ENCODE assay signal across 1 cellular context in the genomic region with DNA sequence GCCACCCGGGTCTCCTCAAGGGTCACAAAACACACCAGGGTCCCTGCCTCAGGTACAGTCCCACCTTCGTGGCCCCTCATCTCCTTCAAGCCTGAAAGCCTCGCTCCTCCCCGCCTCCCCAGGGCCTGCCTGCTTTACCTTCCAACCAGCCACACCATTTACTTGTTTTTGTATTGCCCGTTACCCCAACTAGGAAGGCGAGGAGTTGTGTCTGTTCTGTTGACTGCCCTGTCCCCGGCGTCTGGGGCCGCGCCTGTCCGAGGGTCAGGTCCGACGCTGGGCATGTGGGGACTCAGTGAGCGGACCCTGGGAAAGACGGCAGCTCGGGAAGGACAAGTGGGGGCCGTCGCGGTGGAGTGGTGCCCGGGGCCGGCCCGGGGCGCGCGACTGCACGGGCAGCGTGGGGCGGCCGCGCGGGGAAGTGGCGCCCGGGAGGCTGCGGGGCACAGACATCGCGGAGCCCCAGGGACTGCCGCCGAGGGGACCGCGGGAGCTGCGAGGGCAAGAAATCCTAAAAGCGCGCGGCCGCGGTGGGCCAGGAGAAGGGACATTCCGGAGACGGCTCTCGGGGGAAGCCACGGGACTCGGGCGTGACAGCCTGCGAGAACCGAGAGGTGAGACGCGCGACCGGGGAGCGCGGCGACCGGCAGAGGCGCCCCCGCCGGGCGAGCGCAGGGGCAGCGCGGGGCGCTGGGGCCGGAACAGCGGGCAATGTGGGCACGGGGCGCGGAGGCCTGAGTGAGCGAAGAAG.
TF ChIP-seq lines count a peak whose summit lies in the region.

No MANE protein-coding gene starts in this region.

TF ChIP-seq in K562, 482 proteins besides CTCF, POLR2A, EP300 and RAD21 (continued from another document and continues in another):
- TF ChIP-seq, protein P1, sequence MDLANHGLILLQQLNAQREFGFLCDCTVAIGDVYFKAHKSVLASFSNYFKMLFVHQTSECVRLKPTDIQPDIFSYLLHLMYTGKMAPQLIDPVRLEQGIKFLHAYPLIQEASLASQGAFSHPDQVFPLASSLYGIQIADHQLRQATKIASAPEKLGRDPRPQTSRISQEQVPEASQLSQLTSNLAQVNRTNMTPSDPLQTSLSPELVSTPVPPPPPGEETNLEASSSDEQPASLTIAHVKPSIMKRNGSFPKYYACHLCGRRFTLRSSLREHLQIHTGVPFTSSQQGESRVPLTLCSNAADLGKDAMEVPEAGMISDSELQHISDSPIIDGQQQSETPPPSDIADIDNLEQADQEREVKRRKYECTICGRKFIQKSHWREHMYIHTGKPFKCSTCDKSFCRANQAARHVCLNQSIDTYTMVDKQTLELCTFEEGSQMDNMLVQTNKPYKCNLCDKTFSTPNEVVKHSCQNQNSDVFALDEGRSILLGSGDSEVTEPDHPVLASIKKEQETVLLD (IDR thresholded peaks at IDR 0.05) = no peak
- no peak for TF ChIP-seq MECOM (CRISPR knock-in tag; IDR thresholded peaks at IDR 0.05)
- TF ChIP-seq ZNF445 (CRISPR knock-in tag; IDR thresholded peaks at IDR 0.05; ENCODE audit: low read depth) = no peak
- TF ChIP-seq CEBPG (CRISPR knock-in tag; IDR thresholded peaks at IDR 0.05) = no peak
- TF ChIP-seq CEBPG (tag; conservative IDR thresholded peaks at IDR 0.05 in 1 of 2, IDR thresholded peaks at IDR 0.05 in 1 of 2) = no peak
- no peak for TF ChIP-seq ARID1B (IDR thresholded peaks at IDR 0.05)
- TF ChIP-seq CCNT2 (IDR thresholded peaks at IDR 0.05; ENCODE audit: borderline replicate concordance, extremely low read depth, insufficient read length, low read depth, low read length) = peak; percentile 9
- no peak for TF ChIP-seq STAT5B (CRISPR knock-in tag; IDR thresholded peaks at IDR 0.05)
- TF ChIP-seq CTBP1 (IDR thresholded peaks at IDR 0.05; ENCODE audit: borderline replicate concordance) = peak; percentile 91
- TF ChIP-seq ETV5 (CRISPR knock-in tag; IDR thresholded peaks at IDR 0.05; ENCODE audit: low read depth) = no peak
- no peak for TF ChIP-seq SIRT6 (IDR thresholded peaks at IDR 0.05; ENCODE audit: low read depth, low read length)
- TF ChIP-seq ZNF668 (CRISPR knock-in tag; IDR thresholded peaks at IDR 0.05) = no peak
- TF ChIP-seq, protein P2, sequence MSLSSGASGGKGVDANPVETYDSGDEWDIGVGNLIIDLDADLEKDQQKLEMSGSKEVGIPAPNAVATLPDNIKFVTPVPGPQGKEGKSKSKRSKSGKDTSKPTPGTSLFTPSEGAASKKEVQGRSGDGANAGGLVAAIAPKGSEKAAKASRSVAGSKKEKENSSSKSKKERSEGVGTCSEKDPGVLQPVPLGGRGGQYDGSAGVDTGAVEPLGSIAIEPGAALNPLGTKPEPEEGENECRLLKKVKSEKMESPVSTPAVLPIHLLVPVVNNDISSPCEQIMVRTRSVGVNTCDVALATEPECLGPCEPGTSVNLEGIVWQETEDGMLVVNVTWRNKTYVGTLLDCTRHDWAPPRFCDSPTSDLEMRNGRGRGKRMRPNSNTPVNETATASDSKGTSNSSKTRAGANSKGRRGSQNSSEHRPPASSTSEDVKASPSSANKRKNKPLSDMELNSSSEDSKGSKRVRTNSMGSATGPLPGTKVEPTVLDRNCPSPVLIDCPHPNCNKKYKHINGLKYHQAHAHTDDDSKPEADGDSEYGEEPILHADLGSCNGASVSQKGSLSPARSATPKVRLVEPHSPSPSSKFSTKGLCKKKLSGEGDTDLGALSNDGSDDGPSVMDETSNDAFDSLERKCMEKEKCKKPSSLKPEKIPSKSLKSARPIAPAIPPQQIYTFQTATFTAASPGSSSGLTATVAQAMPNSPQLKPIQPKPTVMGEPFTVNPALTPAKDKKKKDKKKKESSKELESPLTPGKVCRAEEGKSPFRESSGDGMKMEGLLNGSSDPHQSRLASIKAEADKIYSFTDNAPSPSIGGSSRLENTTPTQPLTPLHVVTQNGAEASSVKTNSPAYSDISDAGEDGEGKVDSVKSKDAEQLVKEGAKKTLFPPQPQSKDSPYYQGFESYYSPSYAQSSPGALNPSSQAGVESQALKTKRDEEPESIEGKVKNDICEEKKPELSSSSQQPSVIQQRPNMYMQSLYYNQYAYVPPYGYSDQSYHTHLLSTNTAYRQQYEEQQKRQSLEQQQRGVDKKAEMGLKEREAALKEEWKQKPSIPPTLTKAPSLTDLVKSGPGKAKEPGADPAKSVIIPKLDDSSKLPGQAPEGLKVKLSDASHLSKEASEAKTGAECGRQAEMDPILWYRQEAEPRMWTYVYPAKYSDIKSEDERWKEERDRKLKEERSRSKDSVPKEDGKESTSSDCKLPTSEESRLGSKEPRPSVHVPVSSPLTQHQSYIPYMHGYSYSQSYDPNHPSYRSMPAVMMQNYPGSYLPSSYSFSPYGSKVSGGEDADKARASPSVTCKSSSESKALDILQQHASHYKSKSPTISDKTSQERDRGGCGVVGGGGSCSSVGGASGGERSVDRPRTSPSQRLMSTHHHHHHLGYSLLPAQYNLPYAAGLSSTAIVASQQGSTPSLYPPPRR (CRISPR knock-in tag; IDR thresholded peaks at IDR 0.05; ENCODE audit: borderline replicate concordance) = no peak
- TF ChIP-seq ZBTB8A (IDR thresholded peaks at IDR 0.05; ENCODE audit: partially characterized antibody) = no peak
- peak; percentile 58; the same call in 1 of the 2 replicates for TF ChIP-seq SMAD4 (CRISPR knock-in tag; conservative IDR thresholded peaks at IDR 0.05)
- no peak for TF ChIP-seq CBX2 (IDR thresholded peaks at IDR 0.05; ENCODE audit: insufficient read depth, low read length, poor library complexity, severe bottlenecking)
- no peak for TF ChIP-seq NUFIP1 (IDR thresholded peaks at IDR 0.05; ENCODE audit: partially characterized antibody)
- TF ChIP-seq CREM (IDR thresholded peaks at IDR 0.05; ENCODE audit: low read depth) = peak; percentile 20; the same call in 1 of the 2 replicates
- no peak for TF ChIP-seq ZNF507 (tag; conservative IDR thresholded peaks at IDR 0.05)
- no peak for TF ChIP-seq BCOR (IDR thresholded peaks at IDR 0.05)
- no peak for TF ChIP-seq PTTG1 (tag; IDR thresholded peaks at IDR 0.05; ENCODE audit: low read depth)
- TF ChIP-seq BHLHE40 (IDR thresholded peaks at IDR 0.05; ENCODE audit: low read length) = peak; percentile 32
- TF ChIP-seq, protein P3, sequence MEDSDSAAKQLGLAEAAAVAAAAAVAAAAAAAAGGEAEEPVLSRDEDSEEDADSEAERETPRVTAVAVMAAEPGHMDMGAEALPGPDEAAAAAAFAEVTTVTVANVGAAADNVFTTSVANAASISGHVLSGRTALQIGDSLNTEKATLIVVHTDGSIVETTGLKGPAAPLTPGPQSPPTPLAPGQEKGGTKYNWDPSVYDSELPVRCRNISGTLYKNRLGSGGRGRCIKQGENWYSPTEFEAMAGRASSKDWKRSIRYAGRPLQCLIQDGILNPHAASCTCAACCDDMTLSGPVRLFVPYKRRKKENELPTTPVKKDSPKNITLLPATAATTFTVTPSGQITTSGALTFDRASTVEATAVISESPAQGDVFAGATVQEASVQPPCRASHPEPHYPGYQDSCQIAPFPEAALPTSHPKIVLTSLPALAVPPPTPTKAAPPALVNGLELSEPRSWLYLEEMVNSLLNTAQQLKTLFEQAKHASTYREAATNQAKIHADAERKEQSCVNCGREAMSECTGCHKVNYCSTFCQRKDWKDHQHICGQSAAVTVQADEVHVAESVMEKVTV (CRISPR knock-in tag; IDR thresholded peaks at IDR 0.05) = no peak
- TF ChIP-seq MTA2 (IDR thresholded peaks at IDR 0.05; ENCODE audit: low read depth) = no peak
- no peak for TF ChIP-seq GTF2E2 (tag; IDR thresholded peaks at IDR 0.05)
- no peak for TF ChIP-seq KAT7 (CRISPR knock-in tag; IDR thresholded peaks at IDR 0.05; ENCODE audit: borderline replicate concordance)
- no peak for TF ChIP-seq ESRRA (IDR thresholded peaks at IDR 0.05; ENCODE audit: borderline replicate concordance, low read depth)
- no peak for TF ChIP-seq MBD2 (IDR thresholded peaks at IDR 0.05; ENCODE audit: borderline replicate concordance, low read depth)
- TF ChIP-seq KDM2B (CRISPR knock-in tag; IDR thresholded peaks at IDR 0.05) = 0 out of 2 replicates have a peak, but pooled peaks have one; percentile 66
- TF ChIP-seq HMG20B (CRISPR knock-in tag; IDR thresholded peaks at IDR 0.05) = no peak
- TF ChIP-seq, protein P4, sequence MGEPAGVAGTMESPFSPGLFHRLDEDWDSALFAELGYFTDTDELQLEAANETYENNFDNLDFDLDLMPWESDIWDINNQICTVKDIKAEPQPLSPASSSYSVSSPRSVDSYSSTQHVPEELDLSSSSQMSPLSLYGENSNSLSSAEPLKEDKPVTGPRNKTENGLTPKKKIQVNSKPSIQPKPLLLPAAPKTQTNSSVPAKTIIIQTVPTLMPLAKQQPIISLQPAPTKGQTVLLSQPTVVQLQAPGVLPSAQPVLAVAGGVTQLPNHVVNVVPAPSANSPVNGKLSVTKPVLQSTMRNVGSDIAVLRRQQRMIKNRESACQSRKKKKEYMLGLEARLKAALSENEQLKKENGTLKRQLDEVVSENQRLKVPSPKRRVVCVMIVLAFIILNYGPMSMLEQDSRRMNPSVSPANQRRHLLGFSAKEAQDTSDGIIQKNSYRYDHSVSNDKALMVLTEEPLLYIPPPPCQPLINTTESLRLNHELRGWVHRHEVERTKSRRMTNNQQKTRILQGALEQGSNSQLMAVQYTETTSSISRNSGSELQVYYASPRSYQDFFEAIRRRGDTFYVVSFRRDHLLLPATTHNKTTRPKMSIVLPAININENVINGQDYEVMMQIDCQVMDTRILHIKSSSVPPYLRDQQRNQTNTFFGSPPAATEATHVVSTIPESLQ (CRISPR knock-in tag; IDR thresholded peaks at IDR 0.05) = no peak
- TF ChIP-seq, protein P5, sequence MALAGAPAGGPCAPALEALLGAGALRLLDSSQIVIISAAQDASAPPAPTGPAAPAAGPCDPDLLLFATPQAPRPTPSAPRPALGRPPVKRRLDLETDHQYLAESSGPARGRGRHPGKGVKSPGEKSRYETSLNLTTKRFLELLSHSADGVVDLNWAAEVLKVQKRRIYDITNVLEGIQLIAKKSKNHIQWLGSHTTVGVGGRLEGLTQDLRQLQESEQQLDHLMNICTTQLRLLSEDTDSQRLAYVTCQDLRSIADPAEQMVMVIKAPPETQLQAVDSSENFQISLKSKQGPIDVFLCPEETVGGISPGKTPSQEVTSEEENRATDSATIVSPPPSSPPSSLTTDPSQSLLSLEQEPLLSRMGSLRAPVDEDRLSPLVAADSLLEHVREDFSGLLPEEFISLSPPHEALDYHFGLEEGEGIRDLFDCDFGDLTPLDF (CRISPR knock-in tag; IDR thresholded peaks at IDR 0.05) = no peak
- TF ChIP-seq ZNF830 (CRISPR knock-in tag; IDR thresholded peaks at IDR 0.05) = no peak
- TF ChIP-seq, protein P6, sequence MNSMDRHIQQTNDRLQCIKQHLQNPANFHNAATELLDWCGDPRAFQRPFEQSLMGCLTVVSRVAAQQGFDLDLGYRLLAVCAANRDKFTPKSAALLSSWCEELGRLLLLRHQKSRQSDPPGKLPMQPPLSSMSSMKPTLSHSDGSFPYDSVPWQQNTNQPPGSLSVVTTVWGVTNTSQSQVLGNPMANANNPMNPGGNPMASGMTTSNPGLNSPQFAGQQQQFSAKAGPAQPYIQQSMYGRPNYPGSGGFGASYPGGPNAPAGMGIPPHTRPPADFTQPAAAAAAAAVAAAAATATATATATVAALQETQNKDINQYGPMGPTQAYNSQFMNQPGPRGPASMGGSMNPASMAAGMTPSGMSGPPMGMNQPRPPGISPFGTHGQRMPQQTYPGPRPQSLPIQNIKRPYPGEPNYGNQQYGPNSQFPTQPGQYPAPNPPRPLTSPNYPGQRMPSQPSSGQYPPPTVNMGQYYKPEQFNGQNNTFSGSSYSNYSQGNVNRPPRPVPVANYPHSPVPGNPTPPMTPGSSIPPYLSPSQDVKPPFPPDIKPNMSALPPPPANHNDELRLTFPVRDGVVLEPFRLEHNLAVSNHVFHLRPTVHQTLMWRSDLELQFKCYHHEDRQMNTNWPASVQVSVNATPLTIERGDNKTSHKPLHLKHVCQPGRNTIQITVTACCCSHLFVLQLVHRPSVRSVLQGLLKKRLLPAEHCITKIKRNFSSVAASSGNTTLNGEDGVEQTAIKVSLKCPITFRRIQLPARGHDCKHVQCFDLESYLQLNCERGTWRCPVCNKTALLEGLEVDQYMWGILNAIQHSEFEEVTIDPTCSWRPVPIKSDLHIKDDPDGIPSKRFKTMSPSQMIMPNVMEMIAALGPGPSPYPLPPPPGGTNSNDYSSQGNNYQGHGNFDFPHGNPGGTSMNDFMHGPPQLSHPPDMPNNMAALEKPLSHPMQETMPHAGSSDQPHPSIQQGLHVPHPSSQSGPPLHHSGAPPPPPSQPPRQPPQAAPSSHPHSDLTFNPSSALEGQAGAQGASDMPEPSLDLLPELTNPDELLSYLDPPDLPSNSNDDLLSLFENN (IDR thresholded peaks at IDR 0.05; ENCODE audit: low read depth in 2 of 2, low read length in 2 of 2) = no peak
- no peak for TF ChIP-seq ZNF274 (IDR thresholded peaks at IDR 0.05; ENCODE audit: borderline replicate concordance, low read depth, low read length)
- TF ChIP-seq, protein P7, sequence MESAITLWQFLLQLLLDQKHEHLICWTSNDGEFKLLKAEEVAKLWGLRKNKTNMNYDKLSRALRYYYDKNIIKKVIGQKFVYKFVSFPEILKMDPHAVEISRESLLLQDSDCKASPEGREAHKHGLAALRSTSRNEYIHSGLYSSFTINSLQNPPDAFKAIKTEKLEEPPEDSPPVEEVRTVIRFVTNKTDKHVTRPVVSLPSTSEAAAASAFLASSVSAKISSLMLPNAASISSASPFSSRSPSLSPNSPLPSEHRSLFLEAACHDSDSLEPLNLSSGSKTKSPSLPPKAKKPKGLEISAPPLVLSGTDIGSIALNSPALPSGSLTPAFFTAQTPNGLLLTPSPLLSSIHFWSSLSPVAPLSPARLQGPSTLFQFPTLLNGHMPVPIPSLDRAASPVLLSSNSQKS (CRISPR knock-in tag; IDR thresholded peaks at IDR 0.05) = no peak
- TF ChIP-seq ZNF3 (CRISPR knock-in tag; IDR thresholded peaks at IDR 0.05) = no peak
- TF ChIP-seq PYGO2 (tag; IDR thresholded peaks at IDR 0.05) = no peak
- TF ChIP-seq, protein P8, sequence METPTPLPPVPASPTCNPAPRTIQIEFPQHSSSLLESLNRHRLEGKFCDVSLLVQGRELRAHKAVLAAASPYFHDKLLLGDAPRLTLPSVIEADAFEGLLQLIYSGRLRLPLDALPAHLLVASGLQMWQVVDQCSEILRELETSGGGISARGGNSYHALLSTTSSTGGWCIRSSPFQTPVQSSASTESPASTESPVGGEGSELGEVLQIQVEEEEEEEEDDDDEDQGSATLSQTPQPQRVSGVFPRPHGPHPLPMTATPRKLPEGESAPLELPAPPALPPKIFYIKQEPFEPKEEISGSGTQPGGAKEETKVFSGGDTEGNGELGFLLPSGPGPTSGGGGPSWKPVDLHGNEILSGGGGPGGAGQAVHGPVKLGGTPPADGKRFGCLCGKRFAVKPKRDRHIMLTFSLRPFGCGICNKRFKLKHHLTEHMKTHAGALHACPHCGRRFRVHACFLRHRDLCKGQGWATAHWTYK (CRISPR knock-in tag; IDR thresholded peaks at IDR 0.05) = no peak
- no peak for TF ChIP-seq ZNF347 (CRISPR knock-in tag; IDR thresholded peaks at IDR 0.05; ENCODE audit: low read depth)
- TF ChIP-seq POLR2G (IDR thresholded peaks at IDR 0.05; ENCODE audit: low read depth, low read length) = peak; percentile 12; the same call in 1 of the 2 replicates
- TF ChIP-seq MTA1 (IDR thresholded peaks at IDR 0.05; ENCODE audit: borderline replicate concordance) = no peak
- TF ChIP-seq LARP7 (IDR thresholded peaks at IDR 0.05) = no peak
- no peak for TF ChIP-seq PURB (CRISPR knock-in tag; IDR thresholded peaks at IDR 0.05; ENCODE audit: low read depth)
- no peak for TF ChIP-seq ZC3H11A (IDR thresholded peaks at IDR 0.05; ENCODE audit: low read depth, low read length)
